1 cellular context compared by ENCODE assay signal in genomic region chr6:134846865-134847264, GRCh38.
TF ChIP-seq lines count a peak whose summit lies in the region.

No MANE protein-coding gene starts in this region.

TF ChIP-seq in HepG2, 621 proteins besides CTCF, POLR2A, EP300 and RAD21 (continued from another document):
- TF ChIP-seq, protein P1, sequence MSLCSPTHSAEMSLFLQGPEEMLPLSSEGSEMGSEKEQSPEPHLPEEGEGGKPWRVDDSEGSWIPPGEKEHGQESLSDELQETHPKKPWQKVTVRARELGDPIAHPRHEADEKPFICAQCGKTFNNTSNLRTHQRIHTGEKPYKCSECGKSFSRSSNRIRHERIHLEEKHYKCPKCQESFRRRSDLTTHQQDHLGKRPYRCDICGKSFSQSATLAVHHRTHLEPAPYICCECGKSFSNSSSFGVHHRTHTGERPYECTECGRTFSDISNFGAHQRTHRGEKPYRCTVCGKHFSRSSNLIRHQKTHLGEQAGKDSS (CRISPR knock-in tag; IDR thresholded peaks at IDR 0.05; ENCODE audit: borderline replicate concordance, low read depth), result no peak
- TF ChIP-seq PREB (CRISPR knock-in tag; IDR thresholded peaks at IDR 0.05) (no peak), ZNF24 (IDR thresholded peaks at IDR 0.05) (no peak), ZNF275 (CRISPR knock-in tag; IDR thresholded peaks at IDR 0.05; ENCODE audit: borderline replicate concordance) (no peak)
- TF ChIP-seq, protein P2, sequence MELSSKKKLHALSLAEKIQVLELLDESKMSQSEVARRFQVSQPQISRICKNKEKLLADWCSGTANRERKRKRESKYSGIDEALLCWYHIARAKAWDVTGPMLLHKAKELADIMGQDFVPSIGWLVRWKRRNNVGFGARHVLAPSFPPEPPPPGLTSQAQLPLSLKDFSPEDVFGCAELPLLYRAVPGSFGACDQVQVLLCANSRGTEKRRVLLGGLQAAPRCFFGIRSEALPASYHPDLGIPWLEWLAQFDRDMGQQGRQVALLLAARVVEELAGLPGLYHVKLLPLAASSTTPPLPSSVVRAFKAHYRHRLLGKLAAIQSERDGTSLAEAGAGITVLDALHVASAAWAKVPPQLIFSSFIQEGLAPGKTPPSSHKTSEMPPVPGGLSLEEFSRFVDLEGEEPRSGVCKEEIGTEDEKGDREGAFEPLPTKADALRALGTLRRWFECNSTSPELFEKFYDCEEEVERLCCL (CRISPR knock-in tag; IDR thresholded peaks at IDR 0.05; ENCODE audit: borderline replicate concordance), result no peak
